Comparison of ENCODE assay signal across 34 cellular contexts in genomic region chr7:55423891-55424290, GRCh38. TPM values are rescaled to one million over a fixed set of nuclear protein-coding genes. Genes with fewer than 3 reads are reported as not detected.
A peak's percentile ranks its signal among the peaks of the same experiment; 100 is the strongest.
DNase-seq lines count a peak whose midpoint lies in the region; ATAC-seq and TF ChIP-seq lines count a peak whose summit lies in the region.
"Had no signal": no experiment of that assay in that cellular context is flagged by ENCODE, and none has a peak within 500 bp of the region (broad histone marks: within the 10 kb centered on the region; RNA-seq: fewer than 3 reads in every experiment).

No MANE protein-coding gene starts in this region.

- H2AK5ac ChIP-seq in mesenchymal stem cell (ENCODE audit: low read length, severe bottlenecking), result no peak overlapping the region

- H3K27ac ChIP-seq in endodermal cell (ENCODE audit: low read depth, low read length), result no peak overlapping the region
- no peak overlapping the region for H3K27ac ChIP-seq in mesenchymal stem cell (ENCODE audit: low read length, poor library complexity, severe bottlenecking)
- no peak overlapping the region for H3K27ac ChIP-seq in CD8-positive, alpha-beta T cell (ENCODE audit: low read depth, low read length)
- H3K27ac ChIP-seq: BLaER1 treated with 17β-estradiol and CSF1 and Interleukin-3, amounts not matched to agents 10 nM and 100 nM; colonic mucosa; HL-60; left ventricle myocardium inferior; prostate gland; RWPE1; sigmoid colon; VCaP had no signal

- no peak overlapping the region for H3K4me2 ChIP-seq in mesenchymal stem cell (ENCODE audit: low read length, poor library complexity, severe bottlenecking)
- H3K4me2 ChIP-seq: BLaER1 treated with 17β-estradiol and CSF1 and Interleukin-3, amounts not matched to agents 10 nM and 100 nM; GM23338 had no signal

- H3K4me3 Mint-ChIP-seq in HFFc6 (peak overlapping the region; percentile 28; the same call in 1 of the 2 replicates), endodermal cell (no peak overlapping the region)
- H3K4me3 Mint-ChIP-seq in activated T-cell treated with anti-CD3 and anti-CD28 coated beads, Interleukin-2, amount 50 U/mL, for 72 hours, result no peak overlapping the region
- no peak overlapping the region for H3K4me3 Mint-ChIP-seq in CD8-positive, alpha-beta T cell
- H3K4me3 Mint-ChIP-seq: activated naive CD8-positive, alpha-beta T cell treated with anti-CD3 and anti-CD28 coated beads, Interleukin-2, amount 10 ng/mL, durations not matched to agents 7 days and 5 days; GM23338; mesothelial cell of epicardium had no signal

- H3K79me1 ChIP-seq in mesenchymal stem cell (replicated peaks; ENCODE audit: low read length, poor library complexity, severe bottlenecking), result peaks cover 2% of the 10 kb centered on the region

- TF ChIP-seq CTCF in HFFc6 (IDR thresholded peaks at IDR 0.05), result no peak
- TF ChIP-seq CTCF in endodermal cell (conservative IDR thresholded peaks at IDR 0.05), result no peak
- TF ChIP-seq CTCF in CD8-positive, alpha-beta T cell (IDR thresholded peaks at IDR 0.05), result no peak

- peaks cover 19% of the 10 kb centered on the region for H3K36me3 Mint-ChIP-seq in HFFc6 (ENCODE audit: low read depth)
- H3K36me3 Mint-ChIP-seq in endodermal cell (ENCODE audit: low read depth), result peaks cover 18% of the 10 kb centered on the region
- H3K36me3 Mint-ChIP-seq in activated T-cell treated with anti-CD3 and anti-CD28 coated beads, Interleukin-2, amount 50 U/mL, for 72 hours (ENCODE audit: insufficient read depth in 2 of 2), result peaks cover 1 to 13% of the 10 kb centered on the region in 2 donors
- peaks cover 42% of the 10 kb centered on the region for H3K36me3 Mint-ChIP-seq in CD8-positive, alpha-beta T cell

- H3K27me3 ChIP-seq in endodermal cell (ENCODE audit: control insufficient read depth, insufficient read depth, low read length, poor library complexity, severe bottlenecking), result no peaks in the 10 kb centered on the region
- H3K27me3 ChIP-seq in mesenchymal stem cell (ENCODE audit: control insufficient read depth in 1 of 2, insufficient read depth in 1 of 2, low read length in 2 of 2), result no peaks in the 10 kb centered on the region
- no peaks in the 10 kb centered on the region for H3K27me3 ChIP-seq in CD8-positive, alpha-beta T cell (ENCODE audit: insufficient read depth, low read length)
- H3K27me3 ChIP-seq: BLaER1 treated with 17β-estradiol and CSF1 and Interleukin-3, amounts not matched to agents 10 nM and 100 nM; colonic mucosa; sigmoid colon; thyroid gland had no signal

- no peak overlapping the region for H2BK15ac ChIP-seq in mesenchymal stem cell (ENCODE audit: low read depth, poor library complexity, severe bottlenecking)

- no peak for DNase-seq in HFFc6
- no peak for DNase-seq in endodermal cell
- peak; percentile 16 for DNase-seq in mesenchymal stem cell
- DNase-seq in activated naive CD4-positive, alpha-beta T cell (lab: John Stamatoyannopoulos, UW), result no peak
- no peak for DNase-seq in activated T-cell treated with anti-CD3 and anti-CD28 coated beads, Interleukin-2, amount 50 U/mL, for 72 hours
- no peak for DNase-seq in DMS153 (lab: John Stamatoyannopoulos, UW)
- no peak for DNase-seq in CD8-positive, alpha-beta T cell
- DNase-seq: activated CD4-positive, alpha-beta T cell treated with anti-CD3 and anti-CD28 coated beads for 48 hours; activated CD8-positive, alpha-beta memory T cell treated with anti-CD3 and anti-CD28 coated beads for 24 hours; activated effector memory CD4-positive, alpha-beta T cell treated with Interleukin-2 at 50 U/mL for 16 hours; activated naive CD8-positive, alpha-beta T cell treated with anti-CD3 and anti-CD28 coated beads, Interleukin-2, amount 10 ng/mL, durations not matched to agents 7 days and 5 days; activated T-cell treated with anti-CD3 and anti-CD28 coated beads for 4 hours; aorta; Calu3; colonic mucosa; DMS79 treated with DMSO at 0.1 percent for 48 hours; effector CD4-positive, alpha-beta T cell; left ventricle myocardium inferior; MV-4-11; NCI-H1694; NCI-H2171; NCI-H510A; nucleus accumbens; sigmoid colon; stimulated activated CD4-positive, alpha-beta T cell treated with anti-CD3 and anti-CD28 coated beads, Interleukin-4, amount 100 ng/mL, for 24 hours; T1000; thyroid gland had no signal

- 61 to 82% methylated on average over 5 of the region's 5 CpGs for WGBS in endodermal cell (ENCODE audit: insufficient coverage in 1 of 2, insufficient read length in 1 of 2), 2 experiments
- 54% methylated on average over 5 of the region's 5 CpGs for WGBS in mesenchymal stem cell

- H3K4me3 ChIP-seq in endodermal cell (ENCODE audit: low read length) (no peak overlapping the region), mesenchymal stem cell (ENCODE audit: insufficient read depth in 1 of 2, low read depth in 1 of 2, low read length in 2 of 2) (no peak overlapping the region)
- H3K4me3 ChIP-seq in CD8-positive, alpha-beta T cell (ENCODE audit: low read depth, low read length), result no peak overlapping the region
- H3K4me3 ChIP-seq: BLaER1 treated with 17β-estradiol and CSF1 and Interleukin-3, amounts not matched to agents 10 nM and 100 nM; colonic mucosa; GM23338; left ventricle myocardium inferior; prostate gland; sigmoid colon; thyroid gland had no signal

- H3K14ac ChIP-seq in mesenchymal stem cell (ENCODE audit: low read length in 2 of 2), result no peak overlapping the region

- H3K9ac ChIP-seq in endodermal cell (ENCODE audit: extremely low read depth, low read length, poor library complexity, severe bottlenecking) (no peak overlapping the region), mesenchymal stem cell (ENCODE audit: low read length) (peak overlapping the region; percentile 10)
- H3K9ac ChIP-seq: BLaER1 treated with 17β-estradiol and CSF1 and Interleukin-3, amounts not matched to agents 10 nM and 100 nM had no signal

- ATAC-seq in activated T-cell treated with anti-CD3 and anti-CD28 coated beads, Interleukin-2, amount 50 U/mL, for 72 hours (replicated peaks in 1 of 2), result no peak
- no peak for ATAC-seq in CD8-positive, alpha-beta T cell

- H3K9me3 Mint-ChIP-seq in HFFc6, result no peaks in the 10 kb centered on the region
- no peaks in the 10 kb centered on the region for H3K9me3 Mint-ChIP-seq in endodermal cell
- no peaks in the 10 kb centered on the region for H3K9me3 Mint-ChIP-seq in activated T-cell treated with anti-CD3 and anti-CD28 coated beads, Interleukin-2, amount 50 U/mL, for 72 hours
- no peaks in the 10 kb centered on the region for H3K9me3 Mint-ChIP-seq in CD8-positive, alpha-beta T cell
- H3K9me3 Mint-ChIP-seq: activated naive CD8-positive, alpha-beta T cell treated with anti-CD3 and anti-CD28 coated beads, Interleukin-2, amount 10 ng/mL, durations not matched to agents 7 days and 5 days; GM23338; mesothelial cell of epicardium had no signal

- H3K23ac ChIP-seq in mesenchymal stem cell (ENCODE audit: low read length in 2 of 2), result no peak overlapping the region

- no peak overlapping the region for H4K8ac ChIP-seq in mesenchymal stem cell (ENCODE audit: low read length)

- H3K9me3 ChIP-seq in endodermal cell (ENCODE audit: control insufficient read depth, low read length) (no peaks in the 10 kb centered on the region), mesenchymal stem cell (ENCODE audit: control insufficient read depth, low read length) (no peaks in the 10 kb centered on the region)
- H3K9me3 ChIP-seq in CD8-positive, alpha-beta T cell (ENCODE audit: low read length), result no peaks in the 10 kb centered on the region
- H3K9me3 ChIP-seq: BLaER1 treated with 17β-estradiol and CSF1 and Interleukin-3, amounts not matched to agents 10 nM and 100 nM; colonic mucosa; left ventricle myocardium inferior; prostate gland; sigmoid colon; thyroid gland had no signal

- H3K4me1 Mint-ChIP-seq in HFFc6 (ENCODE audit: low read depth), result peaks cover 57% of the 10 kb centered on the region
- H3K4me1 Mint-ChIP-seq in endodermal cell, result peaks cover 21% of the 10 kb centered on the region
- H3K4me1 Mint-ChIP-seq in activated T-cell treated with anti-CD3 and anti-CD28 coated beads, Interleukin-2, amount 50 U/mL, for 72 hours (ENCODE audit: low read depth), result peaks cover 21% of the 10 kb centered on the region
- H3K4me1 Mint-ChIP-seq in CD8-positive, alpha-beta T cell (ENCODE audit: low read depth), result no peaks in the 10 kb centered on the region
- H3K4me1 Mint-ChIP-seq: activated naive CD8-positive, alpha-beta T cell treated with anti-CD3 and anti-CD28 coated beads, Interleukin-2, amount 10 ng/mL, durations not matched to agents 7 days and 5 days had no signal

- H3K4ac ChIP-seq in mesenchymal stem cell (ENCODE audit: low read depth in 1 of 2, low read length in 2 of 2), result no peak overlapping the region

- no peak overlapping the region for H2BK120ac ChIP-seq in mesenchymal stem cell (ENCODE audit: low read depth, low read length)

- POLR2A ChIA-PET in CD8-positive, alpha-beta T cell (lab: Charles Lee), result no interaction called here

- H3K27ac Mint-ChIP-seq in HFFc6, result peak overlapping the region; percentile 79
- peak overlapping the region; percentile 10 for H3K27ac Mint-ChIP-seq in endodermal cell
- no peak overlapping the region for H3K27ac Mint-ChIP-seq in activated T-cell treated with anti-CD3 and anti-CD28 coated beads, Interleukin-2, amount 50 U/mL, for 72 hours
- H3K27ac Mint-ChIP-seq in CD8-positive, alpha-beta T cell, result no peak overlapping the region
- H3K27ac Mint-ChIP-seq: activated naive CD8-positive, alpha-beta T cell treated with anti-CD3 and anti-CD28 coated beads, Interleukin-2, amount 10 ng/mL, durations not matched to agents 7 days and 5 days; GM23338; mesothelial cell of epicardium had no signal

- intact Hi-C loops in CD8-positive, alpha-beta T cell (cut with DNase I, micrococcal nuclease), result no loop called here

- peaks cover 17% of the 10 kb centered on the region for H3K36me3 ChIP-seq in endodermal cell (ENCODE audit: control insufficient read depth, insufficient read depth, low read length)
- peaks cover 14 to 19% of the 10 kb centered on the region in 2 experiments for H3K36me3 ChIP-seq in mesenchymal stem cell (ENCODE audit: control insufficient read depth in 1 of 2, insufficient read depth in 2 of 2, low read depth in 1 of 2, low read length in 2 of 2)
- H3K36me3 ChIP-seq in CD8-positive, alpha-beta T cell (ENCODE audit: insufficient read depth, low read length), result peaks cover 10% of the 10 kb centered on the region
- H3K36me3 ChIP-seq: prostate gland, thyroid gland had no signal

- no peaks in the 10 kb centered on the region for H3K27me3 Mint-ChIP-seq in HFFc6 (ENCODE audit: insufficient read depth)
- no peaks in the 10 kb centered on the region for H3K27me3 Mint-ChIP-seq in endodermal cell (ENCODE audit: insufficient read depth)
- H3K27me3 Mint-ChIP-seq in activated T-cell treated with anti-CD3 and anti-CD28 coated beads, Interleukin-2, amount 50 U/mL, for 72 hours (ENCODE audit: low read depth), result no peaks in the 10 kb centered on the region
- no peaks in the 10 kb centered on the region for H3K27me3 Mint-ChIP-seq in CD8-positive, alpha-beta T cell (ENCODE audit: low read depth)
- H3K27me3 Mint-ChIP-seq: activated naive CD8-positive, alpha-beta T cell treated with anti-CD3 and anti-CD28 coated beads, Interleukin-2, amount 10 ng/mL, durations not matched to agents 7 days and 5 days had no signal

- H3K4me1 ChIP-seq in endodermal cell (ENCODE audit: control insufficient read depth, insufficient read depth, low read length), result no peaks in the 10 kb centered on the region
- peaks cover 7% of the 10 kb centered on the region for H3K4me1 ChIP-seq in mesenchymal stem cell (ENCODE audit: control insufficient read depth, insufficient read depth, low read depth, low read length)
- no peaks in the 10 kb centered on the region for H3K4me1 ChIP-seq in CD8-positive, alpha-beta T cell (ENCODE audit: insufficient read depth, low read length)
- H3K4me1 ChIP-seq: colonic mucosa, prostate gland, sigmoid colon had no signal

- no peak overlapping the region for H2AFZ ChIP-seq in mesenchymal stem cell (ENCODE audit: low read depth, low read length)
- H2AFZ ChIP-seq: GM23338 had no signal

- no peak overlapping the region for H3K18ac ChIP-seq in mesenchymal stem cell (ENCODE audit: low read depth in 1 of 2, low read length in 2 of 2)

- H4K91ac ChIP-seq in mesenchymal stem cell (ENCODE audit: low read length), result no peak overlapping the region

- H2BK5ac ChIP-seq in mesenchymal stem cell (ENCODE audit: low read depth, low read length, poor library complexity, severe bottlenecking), result no peak overlapping the region

- peak overlapping the region in 1 of 2 experiments; percentile 18 for H2BK12ac ChIP-seq in mesenchymal stem cell (ENCODE audit: low read length in 2 of 2)

- CTCF ChIA-PET in CD8-positive, alpha-beta T cell (lab: Charles Lee), result interaction anchor here (1.1 to 2.5 kb wide), 5 partner anchors 9 to 168 kb away, joined by 3 to 11 read pairs (median 7); no protein-coding TSS in a partner anchor

RNA-seq across cellular contexts. Expression of gene LANCL2, which starts 58.8 kb away (rescaled TPM):
- total RNA-seq in HFFc6 (2021; fragmentation: NEBNext Ultra II Directional; extraction: Animal tissue kit (Norgen Biotek cat#: 25700)), result 10 to 100 TPM; 17.3 to 26.3 (median 21.4) TPM
- total RNA-seq in endodermal cell, result 10 to 100 TPM in 1 of 2 donors, 1 to 10 TPM in 1; 9.4 to 17.7 TPM
- 11.6 TPM for polyA plus RNA-seq in endodermal cell (2013, experiment 1 of 2)
- 11.2 TPM for polyA plus RNA-seq in endodermal cell (2013, experiment 2 of 2)
- polyA plus RNA-seq in mesenchymal stem cell (2013, experiment 1 of 2), result 8.8 TPM
- 8.7 TPM for polyA plus RNA-seq in mesenchymal stem cell (2013, experiment 2 of 2)
- 10 to 100 TPM in 1 of 2 donors, 1 to 10 TPM in 1; 9.5 to 13.0 TPM for total RNA-seq in activated T-cell treated with anti-CD3 and anti-CD28 coated beads, Interleukin-2, amount 50 U/mL, for 72 hours
- 10 to 100 TPM; 10.3 to 10.5 TPM for total RNA-seq in CD8-positive, alpha-beta T cell

Comparison
In these comparisons a context has a peak if more than half of its experiments do, and no peak if none do; other contexts are left out.
1. H3K27ac Mint-ChIP-seq: peak in HFFc6 (single experiment) and endodermal cell (single experiment); none in activated T-cell treated with anti-CD3 and anti-CD28 coated beads, Interleukin-2, amount 50 U/mL, for 72 hours (single experiment) and CD8-positive, alpha-beta T cell (single experiment).